In the genomic region with DNA sequence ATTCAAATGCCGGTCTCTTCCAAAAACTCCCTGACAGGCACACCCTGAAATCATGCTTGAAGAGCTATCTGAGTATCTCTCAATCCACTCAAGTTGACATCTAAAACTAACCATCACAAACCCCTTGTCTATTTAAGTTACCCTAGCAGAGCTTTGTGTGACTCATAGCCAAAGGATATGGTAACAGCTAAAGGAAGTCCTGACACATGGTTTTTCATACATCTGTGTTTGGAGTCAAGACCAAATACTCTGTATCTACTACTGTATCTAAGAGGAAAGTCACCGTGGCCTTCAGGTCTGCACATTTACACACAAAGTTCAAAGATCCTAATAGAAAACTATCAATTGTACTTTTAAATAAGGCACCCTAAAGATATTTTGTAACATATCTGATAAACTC, we compare ENCODE assay signal across 27 cellular contexts.
"Had no signal": no experiment of that assay in that cellular context is flagged by ENCODE, and none has a peak within 500 bp of the region (broad histone marks: within the 10 kb centered on the region; RNA-seq: fewer than 3 reads in every experiment).

No MANE protein-coding gene starts in this region.

- H3K27ac Mint-ChIP-seq: activated CD8-positive, alpha-beta T cell treated with anti-CD3 and anti-CD28 coated beads for 36 hours; activated naive CD4-positive, alpha-beta T cell treated with anti-CD3 and anti-CD28 coated beads, Interleukin-2, amount 10 ng/mL, durations not matched to agents 7 days and 5 days; activated naive CD8-positive, alpha-beta T cell treated with anti-CD3 and anti-CD28 coated beads for 36 hours; activated T-cell treated with anti-CD3 and anti-CD28 coated beads, Interleukin-2, amount 50 U/mL, for 72 hours; activated T-helper 2 cell treated with anti-CD3 and anti-CD28 coated beads, Interferon-gamma antibody, Interleukin-2, Interleukin-4, amounts not matched to agents 10 μg/mL and 5 μg/mL and 100 μg/mL, durations not matched to agents 14 hours and 24 hours and 36 hours; T-helper 1 cell treated with Interleukin-12 subunit alpha and Interleukin-12 subunit beta and Interleukin-4 antibody, amounts not matched to agents 30 μg/mL and 1 μg/mL, for 36 hours had no signal

- H3K9me3 ChIP-seq: SJCRH30, SK-N-SH had no signal

- H3K36me3 Mint-ChIP-seq: activated naive CD4-positive, alpha-beta T cell treated with anti-CD3 and anti-CD28 coated beads, Interleukin-2, amount 10 ng/mL, durations not matched to agents 7 days and 5 days; activated naive CD8-positive, alpha-beta T cell treated with anti-CD3 and anti-CD28 coated beads for 36 hours had no signal

- H3K27ac ChIP-seq: RWPE1, SJCRH30 had no signal

- ATAC-seq: activated CD4-positive, CD25-positive, alpha-beta regulatory T cell treated with anti-CD3 and anti-CD28 coated beads, Interleukin-2, amount 50 U/mL, for 24 hours; activated CD8-positive, alpha-beta T cell treated with anti-CD3 and anti-CD28 coated beads for 36 hours; activated T-cell treated with anti-CD3 and anti-CD28 coated beads, Interleukin-2, amount 50 U/mL, for 72 hours; Panc1 had no signal

- H3K4me1 ChIP-seq: SJCRH30 had no signal

- H3K4me1 Mint-ChIP-seq: activated naive CD4-positive, alpha-beta T cell treated with anti-CD3 and anti-CD28 coated beads, Interleukin-2, amount 10 ng/mL, durations not matched to agents 7 days and 5 days; activated naive CD8-positive, alpha-beta T cell treated with anti-CD3 and anti-CD28 coated beads for 36 hours had no signal

- H3K4me3 ChIP-seq: SJCRH30 had no signal

- H3K4me2 ChIP-seq: SK-N-SH had no signal

- H3K36me3 ChIP-seq: SJCRH30 had no signal

- H3K9me3 Mint-ChIP-seq: activated CD8-positive, alpha-beta T cell treated with anti-CD3 and anti-CD28 coated beads for 36 hours; activated naive CD4-positive, alpha-beta T cell treated with anti-CD3 and anti-CD28 coated beads, Interleukin-2, amount 10 ng/mL, durations not matched to agents 7 days and 5 days; activated naive CD8-positive, alpha-beta T cell treated with anti-CD3 and anti-CD28 coated beads for 36 hours had no signal

- H3K9ac ChIP-seq: SK-N-SH had no signal

- DNase-seq: activated CD4-positive, alpha-beta T cell treated with anti-CD3 and anti-CD28 coated beads for 4 hours; activated CD8-positive, alpha-beta memory T cell treated with anti-CD3 and anti-CD28 coated beads, Interleukin-2, amount 50 U/mL, for 4 hours; activated CD8-positive, alpha-beta T cell treated with anti-CD3 and anti-CD28 coated beads for 36 hours; activated gamma-delta T cell treated with Interleukin-2 at 50 U/mL for 16 hours; activated naive CD4-positive, alpha-beta T cell treated with anti-CD3 and anti-CD28 coated beads, Interleukin-2, amount 10 ng/mL, durations not matched to agents 7 days and 5 days; activated naive CD8-positive, alpha-beta T cell treated with anti-CD3 and anti-CD28 coated beads for 36 hours; activated T-cell treated with anti-CD3 and anti-CD28 coated beads, Interleukin-2, amount 50 U/mL, for 72 hours; caudate nucleus; Karpas-422; NCI-H1105 treated with DMSO at 0.1 percent for 48 hours; NCI-H1436 treated with DMSO at 0.1 percent for 48 hours; NCI-H187; NCI-H2081; NCI-H2171; NCI-H2227 treated with DMSO at 0.1 percent for 48 hours; NCI-H446 treated with DMSO at 0.1 percent for 48 hours; NCI-H526; NCI-H774; Right ventricle myocardium superior; SJCRH30; SK-N-SH; SW 1271 had no signal

- H3K27me3 Mint-ChIP-seq: activated CD8-positive, alpha-beta T cell treated with anti-CD3 and anti-CD28 coated beads for 36 hours; activated naive CD4-positive, alpha-beta T cell treated with anti-CD3 and anti-CD28 coated beads, Interleukin-2, amount 10 ng/mL, durations not matched to agents 7 days and 5 days; activated naive CD8-positive, alpha-beta T cell treated with anti-CD3 and anti-CD28 coated beads for 36 hours had no signal

- H3K4me3 Mint-ChIP-seq: activated CD8-positive, alpha-beta T cell treated with anti-CD3 and anti-CD28 coated beads for 36 hours; activated naive CD4-positive, alpha-beta T cell treated with anti-CD3 and anti-CD28 coated beads, Interleukin-2, amount 10 ng/mL, durations not matched to agents 7 days and 5 days; activated naive CD8-positive, alpha-beta T cell treated with anti-CD3 and anti-CD28 coated beads for 36 hours; activated T-cell treated with anti-CD3 and anti-CD28 coated beads, Interleukin-2, amount 50 U/mL, for 72 hours; T-helper 1 cell treated with Interleukin-12 subunit alpha and Interleukin-12 subunit beta and Interleukin-4 antibody, amounts not matched to agents 30 μg/mL and 1 μg/mL, for 36 hours had no signal

- H3K27me3 ChIP-seq: SJCRH30 had no signal
